In genomic region chr17:41689497-41690299, GRCh38 we compare ENCODE assay signal across 8 cellular contexts. TPM values are rescaled to one million over a fixed set of nuclear protein-coding genes. Genes with fewer than 3 reads are reported as not detected.
DNase-seq lines count a peak whose midpoint lies in the region; ATAC-seq and TF ChIP-seq lines count a peak whose summit lies in the region.

No MANE protein-coding gene starts in this region.

- DNase-seq in EH (ENCODE audit: low read depth) (peak; percentile 74), colonic mucosa (peak; percentile 71), memory B cell (ENCODE audit: low spot score in 2 of 2) (peak; percentile 62 to 64), substantia nigra (lab: John Stamatoyannopoulos, UW) (peak in 4 of 49 donors; percentile 9 to 33 (median 20))
- peak; percentile 47 for DNase-seq in T-helper 2 cell treated with Interferon-gamma antibody and Interleukin-4, amounts not matched to agents 5 μg/mL and 100 μg/mL, for 36 hours (ENCODE audit: low spot score)

- ATAC-seq in memory B cell (ENCODE audit: low read depth) (no peak), HG03039 (IDR thresholded peaks at IDR 0.05; ENCODE audit: unreplicated experiment) (no peak), HG02763 (IDR thresholded peaks at IDR 0.05; ENCODE audit: unreplicated experiment) (no peak)

- no peaks in the 10 kb centered on the region for H3K27me3 Mint-ChIP-seq in T-helper 2 cell treated with Interferon-gamma antibody and Interleukin-4, amounts not matched to agents 5 μg/mL and 100 μg/mL, for 36 hours (ENCODE audit: low read depth)
- no peaks in the 10 kb centered on the region for H3K27me3 Mint-ChIP-seq in memory B cell

- TF ChIP-seq CTCF in KMS-11 (conservative IDR thresholded peaks at IDR 0.05; ENCODE audit: low read depth, low read length) (peak; percentile 97), colonic mucosa (IDR thresholded peaks at IDR 0.05) (peak; percentile 57)

- H3K9me3 ChIP-seq in colonic mucosa, result no peaks in the 10 kb centered on the region

- peaks cover 22% of the 10 kb centered on the region for H3K4me1 Mint-ChIP-seq in T-helper 2 cell treated with Interferon-gamma antibody and Interleukin-4, amounts not matched to agents 5 μg/mL and 100 μg/mL, for 36 hours (ENCODE audit: low read depth)
- H3K4me1 Mint-ChIP-seq in memory B cell, result peaks cover 17% of the 10 kb centered on the region

- H3K9ac ChIP-seq in KMS-11 (peak overlapping the region; percentile 99), colonic mucosa (ENCODE audit: low read depth in 2 of 2, low read length in 2 of 2) (peak overlapping the region; percentile 72 to 95)

- H3K36me3 ChIP-seq in KMS-11 (ENCODE audit: insufficient read depth), result peaks cover 28% of the 10 kb centered on the region; the same call in 1 of the 2 replicates
- peaks cover 28% of the 10 kb centered on the region for H3K36me3 ChIP-seq in colonic mucosa

- peak overlapping the region; percentile 90 for H3K4me2 ChIP-seq in KMS-11

- peaks cover 48% of the 10 kb centered on the region for H3K36me3 Mint-ChIP-seq in T-helper 2 cell treated with Interferon-gamma antibody and Interleukin-4, amounts not matched to agents 5 μg/mL and 100 μg/mL, for 36 hours (ENCODE audit: low read depth)
- H3K36me3 Mint-ChIP-seq in memory B cell, result peaks cover 25% of the 10 kb centered on the region

- peak overlapping the region; percentile 98 for H3K27ac ChIP-seq in KMS-11
- H3K27ac ChIP-seq in colonic mucosa, result peak overlapping the region; percentile 99
- peak overlapping the region; percentile 76 for H3K27ac ChIP-seq in substantia nigra (ENCODE audit: low read depth, low read length, poor library complexity, severe bottlenecking)

- H3K27me3 ChIP-seq in KMS-11 (ENCODE audit: insufficient read depth, low read depth) (no peaks in the 10 kb centered on the region), colonic mucosa (no peaks in the 10 kb centered on the region)

- H2AFZ ChIP-seq in KMS-11 (ENCODE audit: low read depth), result no peak overlapping the region

- H4K20me1 ChIP-seq in KMS-11 (ENCODE audit: insufficient read depth), result peaks cover 27% of the 10 kb centered on the region

- peak overlapping the region; percentile 70 for H3K4me3 ChIP-seq in KMS-11 (IDR thresholded peaks at IDR 0.05; ENCODE audit: insufficient read depth, low read depth, low read length)
- H3K4me3 ChIP-seq in colonic mucosa, result peak overlapping the region; percentile 75

- intact Hi-C loops in colonic mucosa (cut with DNase I), result no loop called here

- H3K9me3 Mint-ChIP-seq in T-helper 2 cell treated with Interferon-gamma antibody and Interleukin-4, amounts not matched to agents 5 μg/mL and 100 μg/mL, for 36 hours, result no peaks in the 10 kb centered on the region
- H3K9me3 Mint-ChIP-seq in memory B cell, result no peaks in the 10 kb centered on the region

- H3K27ac Mint-ChIP-seq in T-helper 2 cell treated with Interferon-gamma antibody and Interleukin-4, amounts not matched to agents 5 μg/mL and 100 μg/mL, for 36 hours, result peak overlapping the region; percentile 98
- H3K27ac Mint-ChIP-seq in memory B cell, result peak overlapping the region; percentile 100

- peaks cover 27% of the 10 kb centered on the region for H3K4me1 ChIP-seq in KMS-11 (ENCODE audit: low read depth, poor library complexity, severe bottlenecking)
- H3K4me1 ChIP-seq in colonic mucosa, result peaks cover 9% of the 10 kb centered on the region

- peaks cover 28% of the 10 kb centered on the region for H3K79me2 ChIP-seq in KMS-11 (ENCODE audit: insufficient read depth, low read depth)

- peak overlapping the region; percentile 95 for H3K4me3 Mint-ChIP-seq in T-helper 2 cell treated with Interferon-gamma antibody and Interleukin-4, amounts not matched to agents 5 μg/mL and 100 μg/mL, for 36 hours
- peak overlapping the region; percentile 93 for H3K4me3 Mint-ChIP-seq in memory B cell

RNA-seq across cellular contexts. Expression of gene EIF1, which starts 1.0 kb away (rescaled TPM):
- total RNA-seq in colonic mucosa, result 100 to 1,000 TPM; 574 to 740 TPM

RNA-seq across cellular contexts. Expression of gene GAST, which starts 22.4 kb away (rescaled TPM):
- not detected for total RNA-seq in colonic mucosa

RNA-seq across cellular contexts. Expression of gene HAP1, which starts 44.7 kb away (rescaled TPM):
- under 1 TPM; 0.10 to 0.53 TPM for total RNA-seq in colonic mucosa
